18 cellular contexts compared by ENCODE assay signal in genomic region chr9:93088656-93089015, GRCh38. TPM values are rescaled to one million over a fixed set of nuclear protein-coding genes. Genes with fewer than 3 reads are reported as not detected.
DNase-seq lines count a peak whose midpoint lies in the region; ATAC-seq and TF ChIP-seq lines count a peak whose summit lies in the region.
"Had no signal": no experiment of that assay in that cellular context is flagged by ENCODE, and none has a peak within 500 bp of the region (broad histone marks: within the 10 kb centered on the region; RNA-seq: fewer than 3 reads in every experiment).

No MANE protein-coding gene starts in this region.

- no peak overlapping the region for H3K4me3 ChIP-seq in spleen
- H3K4me3 ChIP-seq: GM12878, MG63 had no signal

- H3K27ac ChIP-seq in spleen (no peak overlapping the region), substantia nigra (ENCODE audit: low read depth, low read length, poor library complexity, severe bottlenecking) (no peak overlapping the region)

- DNase-seq in activated naive CD4-positive, alpha-beta T cell treated with anti-CD3 and anti-CD28 coated beads for 36 hours = no peak
- DNase-seq in activated naive CD4-positive, alpha-beta T cell (lab: John Stamatoyannopoulos, UW) = no peak
- peak in 1 of 34 experiments; percentile 1 for DNase-seq in T-cell
- peak; percentile 16 for DNase-seq in ecto neural progenitor cell (ENCODE audit: low spot score)
- peak; percentile 15 for DNase-seq in spleen
- DNase-seq in NCI-H1092 treated with DMSO at 0.1 percent for 48 hours (lab: John Stamatoyannopoulos, UW) = no peak
- DNase-seq in substantia nigra (lab: John Stamatoyannopoulos, UW) = no peak
- no peak for DNase-seq in NCI-H345 (lab: John Stamatoyannopoulos, UW)
- DNase-seq: amygdala; central memory CD4-positive, alpha-beta T cell; MG63; NCI-H2029 treated with DMSO at 0.1 percent for 48 hours; NCI-H510A; retina; Right ventricle myocardium superior; T-helper 2 cell had no signal

- no peaks in the 10 kb centered on the region for H3K27me3 ChIP-seq in spleen (replicated peaks in 1 of 7)
- H3K27me3 ChIP-seq: MG63 had no signal

- no peak overlapping the region for H3K4me3 Mint-ChIP-seq in activated naive CD4-positive, alpha-beta T cell treated with anti-CD3 and anti-CD28 coated beads for 36 hours
- no peak overlapping the region for H3K4me3 Mint-ChIP-seq in T-cell
- H3K4me3 Mint-ChIP-seq: neural crest cell had no signal

- peaks cover 66% of the 10 kb centered on the region for H3K4me1 Mint-ChIP-seq in activated naive CD4-positive, alpha-beta T cell treated with anti-CD3 and anti-CD28 coated beads for 36 hours (ENCODE audit: low read depth)
- H3K4me1 Mint-ChIP-seq in T-cell = peaks cover 44 to 53% (median 52%) of the 10 kb centered on the region in 3 donors

- peak overlapping the region; percentile 83 for H3K27ac Mint-ChIP-seq in activated naive CD4-positive, alpha-beta T cell treated with anti-CD3 and anti-CD28 coated beads for 36 hours
- H3K27ac Mint-ChIP-seq in T-cell = peak overlapping the region; percentile 79 to 96

- WGBS in spleen, 5 donors = 93 to 98% (median 94%) methylated on average over 2 to 4 of the region's 4 CpGs

- POLR2A ChIA-PET in T-cell (lab: Charles Lee) = interaction anchor here in 1 of 2 donors (0.7 kb wide), 1 partner anchor 201 kb away, joined by 4 read pairs; no protein-coding TSS in a partner anchor

- no peak for TF ChIP-seq POLR2A in spleen (IDR thresholded peaks at IDR 0.05)

- H3K36me3 ChIP-seq in spleen = peaks cover 0 to 60% (median 27%) of the 10 kb centered on the region in 6 donors
- H3K36me3 ChIP-seq: MG63 had no signal

- H3K9me3 Mint-ChIP-seq in activated naive CD4-positive, alpha-beta T cell treated with anti-CD3 and anti-CD28 coated beads for 36 hours = peaks cover 28% of the 10 kb centered on the region
- H3K9me3 Mint-ChIP-seq in T-cell = peaks cover 0 to 11% (median 6%) of the 10 kb centered on the region in 3 donors
- H3K9me3 Mint-ChIP-seq: neural crest cell had no signal

- CTCF ChIA-PET in activated naive CD4-positive, alpha-beta T cell treated with anti-CD3 and anti-CD28 coated beads for 36 hours (lab: Charles Lee) = interaction anchor here (1.3 kb wide), 1 partner anchor 22 kb away, joined by 3 read pairs; no protein-coding TSS in a partner anchor
- CTCF ChIA-PET in T-cell (lab: Charles Lee) = interaction anchor here in 1 of 2 donors (0.7 kb wide), 1 partner anchor 134 kb away, joined by 3 read pairs; no protein-coding TSS in a partner anchor

- H3K36me3 Mint-ChIP-seq in activated naive CD4-positive, alpha-beta T cell treated with anti-CD3 and anti-CD28 coated beads for 36 hours (ENCODE audit: low read depth) = peaks cover 47% of the 10 kb centered on the region
- peaks cover 46% of the 10 kb centered on the region for H3K36me3 Mint-ChIP-seq in T-cell

- no peaks in the 10 kb centered on the region for H3K27me3 Mint-ChIP-seq in activated naive CD4-positive, alpha-beta T cell treated with anti-CD3 and anti-CD28 coated beads for 36 hours (ENCODE audit: low read depth)
- no peaks in the 10 kb centered on the region for H3K27me3 Mint-ChIP-seq in T-cell

- H3K9me3 ChIP-seq in spleen = peaks cover 0 to 9% (median 2%) of the 10 kb centered on the region in 8 donors

- TF ChIP-seq CTCF in spleen (IDR thresholded peaks at IDR 0.05 in 8 of 11, conservative IDR thresholded peaks at IDR 0.05 in 3 of 11) = no peak

- intact Hi-C loops in activated naive CD4-positive, alpha-beta T cell treated with anti-CD3 and anti-CD28 coated beads for 36 hours (cut with micrococcal nuclease) = no loop called here
- intact Hi-C loops in spleen (cut with DNase I; ENCODE audit: low total_unique reads) = no loop called here

- H3K4me1 ChIP-seq in spleen = peaks cover 12 to 31% (median 20%) of the 10 kb centered on the region in 6 donors

- ATAC-seq in T-cell (replicated peaks in 1 of 4) = no peak
- ATAC-seq: GM12878 had no signal

RNA-seq across cellular contexts. Expression of gene CARD19, which starts 7.4 kb away (rescaled TPM):
- total RNA-seq in activated naive CD4-positive, alpha-beta T cell treated with anti-CD3 and anti-CD28 coated beads for 36 hours = 10 to 100 TPM; 51.4 to 52.0 TPM
- 10 to 100 TPM; 39.7 to 98.5 (median 72.8) TPM for total RNA-seq in T-cell
- 10 to 100 TPM; 32.8 to 78.8 (median 44.6) TPM for total RNA-seq in spleen
- 10 to 100 TPM; 21.7 to 38.9 (median 23.0) TPM for polyA plus RNA-seq in spleen

RNA-seq across cellular contexts. Expression of gene SUSD3, which starts 30.1 kb away (rescaled TPM):
- 10 to 100 TPM; 62.7 to 68.3 TPM for total RNA-seq in activated naive CD4-positive, alpha-beta T cell treated with anti-CD3 and anti-CD28 coated beads for 36 hours
- 10 to 100 TPM; 39.6 to 79.2 (median 71.2) TPM for total RNA-seq in T-cell
- total RNA-seq in spleen = 10 to 100 TPM; 27.6 to 54.8 (median 35.8) TPM
- polyA plus RNA-seq in spleen = 10 to 100 TPM; 50.4 to 68.8 (median 57.4) TPM
- total RNA-seq: neural crest cell had no signal

RNA-seq across cellular contexts. Expression of gene NINJ1, which starts 45.4 kb away (rescaled TPM):
- total RNA-seq in activated naive CD4-positive, alpha-beta T cell treated with anti-CD3 and anti-CD28 coated beads for 36 hours = 10 to 100 TPM; 93.9 to 96.9 TPM
- total RNA-seq in T-cell (100 to 1,000 TPM in 1 of 5 donors, 10 to 100 TPM in 4; 29.2 to 110 (median 32.0) TPM), spleen (100 to 1,000 TPM in 6 of 7 donors, 10 to 100 TPM in 1; 75.0 to 142 (median 113) TPM)
- 10 to 100 TPM; 26.5 to 68.9 (median 50.4) TPM for polyA plus RNA-seq in spleen

Comparison
In these comparisons a context has a peak if more than half of its experiments do, and no peak if none do; other contexts are left out.
1. DNase-seq: peak in ecto neural progenitor cell (single experiment) and spleen (single experiment); none in activated naive CD4-positive, alpha-beta T cell treated with anti-CD3 and anti-CD28 coated beads for 36 hours (single experiment), activated naive CD4-positive, alpha-beta T cell (0 of 4), NCI-H1092 treated with DMSO at 0.1 percent for 48 hours (single experiment), substantia nigra (0 of 49) and NCI-H345 (single experiment).